Comparison of ENCODE assay signal across 18 cellular contexts in the genomic region with DNA sequence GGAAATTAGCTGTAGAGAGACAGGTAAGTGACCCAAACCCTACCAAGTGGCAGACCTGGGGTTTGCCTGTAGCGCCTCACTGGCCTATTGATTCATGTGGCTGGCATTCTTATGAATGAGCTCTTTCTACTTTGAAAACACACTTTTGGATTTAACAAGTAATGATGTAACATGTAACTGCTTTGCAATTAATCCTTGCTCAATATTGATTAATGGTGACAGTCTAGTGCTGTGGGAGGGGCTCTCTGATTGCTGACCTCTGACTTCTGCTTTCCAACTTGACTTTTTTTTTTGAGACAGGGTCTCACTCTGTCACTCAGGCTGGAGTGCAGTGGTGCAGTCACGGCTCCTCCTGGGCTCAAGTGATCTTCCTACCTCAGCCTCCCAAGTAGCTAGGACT.
DNase-seq lines count a peak whose midpoint lies in the region; ATAC-seq and TF ChIP-seq lines count a peak whose summit lies in the region.
"Had no signal": no experiment of that assay in that cellular context is flagged by ENCODE, and none has a peak within 500 bp of the region (broad histone marks: within the 10 kb centered on the region; RNA-seq: fewer than 3 reads in every experiment).

No MANE protein-coding gene starts in this region.

- H3K9me3 Mint-ChIP-seq in HFFc6 = no peaks in the 10 kb centered on the region
- H3K9me3 Mint-ChIP-seq: activated T-helper 17 cell treated with anti-CD3 and anti-CD28 coated beads, Interleukin-2, amount 50 U/mL, for 72 hours; CD4-positive, alpha-beta memory T cell had no signal

- peak overlapping the region; percentile 93 for H3K27ac Mint-ChIP-seq in HFFc6
- H3K27ac Mint-ChIP-seq: activated T-helper 17 cell treated with anti-CD3 and anti-CD28 coated beads, Interleukin-2, amount 50 U/mL, for 72 hours had no signal

- H3K4me1 Mint-ChIP-seq in HFFc6 (ENCODE audit: low read depth) = peaks cover 49% of the 10 kb centered on the region

- BruUV-seq in Panc1 (replicated peaks; lab: Mats Ljungman, UMichigan) = no TSS peak

- DNase-seq in HFFc6 (no peak), Panc1 (ENCODE audit: low read depth, low spot score) (no peak), hepatocyte (ENCODE audit: low spot score) (no peak), thoracic aorta (ENCODE audit: low spot score) (no peak), NCI-H524 (lab: John Stamatoyannopoulos, UW) (no peak), RWPE1 (ENCODE audit: low spot score) (no peak), iPS-NIHi11 (ENCODE audit: low spot score) (no peak)
- DNase-seq: activated CD4-positive, alpha-beta T cell treated with anti-CD3 and anti-CD28 coated beads, Interleukin-2, amount 50 U/mL, for 4 hours; CD4-positive, alpha-beta memory T cell; foreskin melanocyte; mesendoderm; NCI-H187 treated with DMSO at 0.1 percent for 48 hours; NCI-H526 had no signal

- H2AFZ ChIP-seq in hepatocyte = no peak overlapping the region

- H3K27me3 Mint-ChIP-seq in HFFc6 (ENCODE audit: insufficient read depth) = no peaks in the 10 kb centered on the region
- H3K27me3 Mint-ChIP-seq: activated T-helper 17 cell treated with anti-CD3 and anti-CD28 coated beads, Interleukin-2, amount 50 U/mL, for 72 hours; CD4-positive, alpha-beta memory T cell had no signal

- POLR2A ChIA-PET in Panc1 (lab: Charles Lee) (no interaction called here), RWPE1 (lab: Yijun Ruan, JAX; ENCODE audit: low non-redundant PET) (no interaction called here)

- H4K20me1 ChIP-seq in hepatocyte (ENCODE audit: insufficient read depth, poor library complexity, severe bottlenecking) = no peaks in the 10 kb centered on the region

- H3K4me3 Mint-ChIP-seq in HFFc6 = peak overlapping the region; percentile 79
- H3K4me3 Mint-ChIP-seq: activated T-helper 17 cell treated with anti-CD3 and anti-CD28 coated beads, Interleukin-2, amount 50 U/mL, for 72 hours; brain; CD4-positive, alpha-beta memory T cell had no signal

- no peak for TF ChIP-seq CTCF in HFFc6 (IDR thresholded peaks at IDR 0.05)
- no peak for TF ChIP-seq CTCF in Panc1 (IDR thresholded peaks at IDR 0.05)
- no peak for TF ChIP-seq CTCF in hepatocyte (IDR thresholded peaks at IDR 0.05; ENCODE audit: poor library complexity)
- no peak for TF ChIP-seq CTCF in thoracic aorta (IDR thresholded peaks at IDR 0.05)
- TF ChIP-seq CTCF in RWPE1 (conservative IDR thresholded peaks at IDR 0.05; ENCODE audit: low read depth) = no peak

- no peak overlapping the region for H3K4me2 ChIP-seq in hepatocyte
- H3K4me2 ChIP-seq: KMS-11 had no signal

- no peaks in the 10 kb centered on the region for H3K9me2 ChIP-seq in hepatocyte (replicated peaks; ENCODE audit: insufficient read depth)

- H3K27ac ChIP-seq in Panc1 (ENCODE audit: low read length) (peak overlapping the region; percentile 31; the same call in 1 of the 2 replicates), hepatocyte (peak overlapping the region; percentile 71), thoracic aorta (peak overlapping the region; percentile 74 to 85), RWPE1 (no peak overlapping the region)
- H3K27ac ChIP-seq: KMS-11 had no signal

- WGBS in hepatocyte (ENCODE audit: low lambda C conversion rate, missing lambda C conversion rate) = 87% methylated on average over 2 of the region's 2 CpGs

- H3K4me3 ChIP-seq in Panc1 (ENCODE audit: low read depth in 2 of 2, low read length in 2 of 2) (no peak overlapping the region), hepatocyte (no peak overlapping the region), thoracic aorta (peak overlapping the region; percentile 42)

- H3K27me3 ChIP-seq in Panc1 (ENCODE audit: control insufficient read depth, insufficient read depth, low read length) (no peaks in the 10 kb centered on the region), hepatocyte (no peaks in the 10 kb centered on the region), thoracic aorta (replicated peaks; ENCODE audit: insufficient read depth) (no peaks in the 10 kb centered on the region)

- no peak for ATAC-seq in Panc1
- ATAC-seq in thoracic aorta (ENCODE audit: insufficient number of reproducible peaks, low FRiP score, low read depth) = no peak
- no peak for ATAC-seq in GM18502 (IDR thresholded peaks at IDR 0.05; ENCODE audit: poor library complexity, unreplicated experiment)
- ATAC-seq: activated T-helper 17 cell treated with anti-CD3 and anti-CD28 coated beads, Interleukin-2, amount 50 U/mL, for 72 hours; Right ventricle myocardium inferior had no signal

- H3K79me2 ChIP-seq in hepatocyte = no peaks in the 10 kb centered on the region

- CTCF ChIA-PET in Panc1 (lab: Charles Lee) (interaction anchor here (0.7 kb wide), 1 partner anchor 35 kb away, joined by 3 read pairs; no protein-coding TSS in a partner anchor), RWPE1 (lab: Yijun Ruan, JAX) (interaction anchor here (0.6 kb wide), 1 partner anchor 56 kb away, joined by 3 read pairs; no protein-coding TSS in a partner anchor)

- H3K36me3 Mint-ChIP-seq in HFFc6 (ENCODE audit: low read depth) = peaks cover 9% of the 10 kb centered on the region
- H3K36me3 Mint-ChIP-seq: CD4-positive, alpha-beta memory T cell had no signal

- H3K9me3 ChIP-seq in Panc1 (ENCODE audit: control insufficient read depth, insufficient read depth, low read depth, low read length) (no peaks in the 10 kb centered on the region), hepatocyte (ENCODE audit: low read depth) (no peaks in the 10 kb centered on the region), thoracic aorta (no peaks in the 10 kb centered on the region)

- intact Hi-C loops in Panc1 (cut with micrococcal nuclease; ENCODE audit: unreplicated experiment) = no loop called here

- H3K36me3 ChIP-seq in Panc1 (ENCODE audit: control insufficient read depth, insufficient read depth, low read length) = no peaks in the 10 kb centered on the region
- H3K36me3 ChIP-seq in hepatocyte (replicated peaks; ENCODE audit: insufficient read depth, low read depth) = no peaks in the 10 kb centered on the region
- H3K36me3 ChIP-seq in thoracic aorta = no peaks in the 10 kb centered on the region

- in situ Hi-C loops in Panc1 (cut with HindIII; ENCODE audit: low pct_unique_long_range_greater_than_20kb, low sequenced_read_pairs) = no loop called here

- H3K4me1 ChIP-seq in Panc1 (ENCODE audit: control insufficient read depth, insufficient read depth, low read length) (peaks cover 6% of the 10 kb centered on the region; the same call in 1 of the 2 replicates), hepatocyte (ENCODE audit: insufficient read depth) (peaks cover 4% of the 10 kb centered on the region), thoracic aorta (ENCODE audit: control insufficient read depth in 1 of 2, low read depth in 2 of 2) (peaks cover 11 to 23% of the 10 kb centered on the region in 2 donors)
